Comparison of ENCODE assay signal across 1 cellular context in genomic region chr6:168671028-168671862, GRCh38.
TF ChIP-seq lines count a peak whose summit lies in the region.

No MANE protein-coding gene starts in this region.

TF ChIP-seq in SK-N-SH treated with all-trans-retinoic acid at 6 μM for 48 hours, 23 proteins besides CTCF, POLR2A, EP300 and RAD21 (continued from another document):
- TF ChIP-seq PATZ1 (CRISPR knock-in tag; IDR thresholded peaks at IDR 0.05; ENCODE audit: borderline replicate concordance), result no peak
